10 cellular contexts compared by ENCODE assay signal in the genomic region with DNA sequence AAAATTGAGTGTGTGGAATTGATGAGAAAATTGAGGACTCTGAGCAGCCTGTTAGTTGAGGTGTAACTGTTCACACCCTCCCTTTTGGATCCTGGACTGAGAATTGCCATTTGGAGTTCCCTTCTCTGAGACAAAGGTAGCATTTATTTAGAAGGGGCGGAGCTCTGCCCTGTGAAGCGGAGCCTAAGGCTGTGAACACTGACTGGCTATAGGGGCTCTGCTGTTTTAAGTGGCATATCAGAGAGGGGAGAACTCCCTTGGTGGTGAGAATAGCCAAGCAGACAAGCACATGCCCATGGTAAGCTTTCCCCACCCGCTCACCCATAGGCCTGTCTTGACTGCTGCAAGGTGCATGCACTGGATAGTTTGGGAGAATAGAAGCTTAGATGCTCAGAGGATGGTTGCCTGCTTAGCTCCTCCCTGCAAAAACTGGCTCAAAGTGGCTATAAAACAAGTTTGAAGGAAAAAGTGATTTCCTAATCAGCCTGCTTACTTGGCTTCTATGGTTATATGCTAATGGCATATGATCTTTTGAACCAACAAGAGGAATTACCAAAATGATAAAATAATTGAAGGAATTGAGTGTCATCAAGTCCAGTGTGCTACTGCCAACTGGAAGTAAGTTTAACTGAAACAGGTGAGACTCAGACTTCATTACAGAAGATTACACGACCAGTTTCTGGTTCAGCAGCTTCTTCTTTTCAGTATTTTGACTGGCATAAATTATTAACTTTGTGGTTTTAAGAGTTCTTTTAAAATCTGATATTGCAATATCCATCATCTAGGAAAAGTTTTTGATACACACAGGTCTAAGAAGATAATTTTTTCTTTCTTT.
DNase-seq lines count a peak whose midpoint lies in the region; ATAC-seq lines count a peak whose summit lies in the region.
"Had no signal": no experiment of that assay in that cellular context is flagged by ENCODE, and none has a peak within 500 bp of the region (broad histone marks: within the 10 kb centered on the region; RNA-seq: fewer than 3 reads in every experiment).

No MANE protein-coding gene starts in this region.

- DNase-seq in ACHN, result peak; percentile 42
- peak; percentile 15 for DNase-seq in MV-4-11 (lab: John Stamatoyannopoulos, UW)
- DNase-seq in left lobe of liver (ENCODE audit: low spot score), result no peak
- no peak for DNase-seq in NCI-H146 (lab: John Stamatoyannopoulos, UW)
- no peak for DNase-seq in central memory CD4-positive, alpha-beta T cell
- DNase-seq: effector memory CD4-positive, alpha-beta T cell; stimulated activated naive CD4-positive, alpha-beta T cell treated with Interleukin-2 at 50 U/mL for 16 hours had no signal

- in situ Hi-C loops in ACHN (cut with HindIII; ENCODE audit: low pct_ligation_motif_present, low pct_unique_long_range_greater_than_20kb, low sequenced_read_pairs), result no loop called here

- peak; percentile 47 for ATAC-seq in GM19467 (IDR thresholded peaks at IDR 0.05; ENCODE audit: unreplicated experiment)
- ATAC-seq in left lobe of liver, result peak; percentile 14
- no peak for ATAC-seq in HG02973 (IDR thresholded peaks at IDR 0.05; ENCODE audit: unreplicated experiment)
- ATAC-seq in GM21390 (IDR thresholded peaks at IDR 0.05; ENCODE audit: unreplicated experiment), result no peak

Comparison
In these comparisons a context has a peak if more than half of its experiments do, and no peak if none do; other contexts are left out.
1. DNase-seq: peak in ACHN (single experiment) and MV-4-11 (single experiment); none in left lobe of liver (single experiment), NCI-H146 (single experiment) and central memory CD4-positive, alpha-beta T cell (single experiment).
2. ATAC-seq: peak in GM19467 (single experiment) and left lobe of liver (single experiment); none in HG02973 (single experiment) and GM21390 (single experiment).